ENCODE assay signal across 1 cellular context in the genomic region with DNA sequence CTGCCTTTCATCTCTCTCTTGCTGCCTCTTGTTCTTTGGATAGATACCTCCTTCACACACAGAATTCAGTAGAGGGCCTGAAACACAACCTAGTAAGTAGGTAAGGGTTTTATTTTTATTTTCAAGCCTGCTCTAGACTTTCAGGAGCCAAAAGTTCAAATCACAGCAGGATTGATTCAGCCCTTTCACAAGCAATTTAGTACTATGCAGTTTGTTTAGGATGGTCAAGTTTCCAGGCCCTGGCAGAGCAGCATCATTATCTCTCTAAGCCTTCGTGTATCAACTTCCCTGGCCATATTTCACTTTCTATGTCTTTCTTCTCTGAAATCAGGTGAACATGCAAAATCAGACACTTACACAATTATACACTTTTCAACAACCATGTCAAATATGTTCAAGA.
TF ChIP-seq lines count a peak whose summit lies in the region.

No MANE protein-coding gene starts in this region.

TF ChIP-seq in HEK293T, 16 proteins besides CTCF, POLR2A, EP300 and RAD21 (continued from another document):
- TF ChIP-seq PKNOX1 (IDR thresholded peaks at IDR 0.05) = no peak
- no peak for TF ChIP-seq ELF4 (IDR thresholded peaks at IDR 0.05)
- no peak for TF ChIP-seq FOXK2 (IDR thresholded peaks at IDR 0.05)
- TF ChIP-seq SP1 (IDR thresholded peaks at IDR 0.05) = no peak
- TF ChIP-seq HDGF (IDR thresholded peaks at IDR 0.05; ENCODE audit: borderline replicate concordance) = no peak
- TF ChIP-seq TARDBP (IDR thresholded peaks at IDR 0.05) = no peak
TF ChIP-seq in HEK293T: peak in this region for 0.
